Comparison of ENCODE assay signal across 10 cellular contexts in genomic region chr10:71621783-71622526, GRCh38.
DNase-seq lines count a peak whose midpoint lies in the region; ATAC-seq and TF ChIP-seq lines count a peak whose summit lies in the region.
"Had no signal": no experiment of that assay in that cellular context is flagged by ENCODE, and none has a peak within 500 bp of the region (broad histone marks: within the 10 kb centered on the region; RNA-seq: fewer than 3 reads in every experiment).

No MANE protein-coding gene starts in this region.

- peak overlapping the region; percentile 21; the same call in 1 of the 2 replicates for H2AFZ ChIP-seq in GM23338

- TF ChIP-seq CTCF in GM23338 (conservative IDR thresholded peaks at IDR 0.05; ENCODE audit: low read depth in 2 of 2) (no peak), retinal pigment epithelial cell (conservative IDR thresholded peaks at IDR 0.05; ENCODE audit: low read depth, low read length) (no peak)

- H3K9me3 Mint-ChIP-seq in GM23338, result peaks cover 9% of the 10 kb centered on the region
- H3K9me3 Mint-ChIP-seq: naive thymus-derived CD4-positive, alpha-beta T cell had no signal

- intact Hi-C loops in left ventricle myocardium superior (cut with micrococcal nuclease), result no loop called here

- DNase-seq in GM23338 (ENCODE audit: low spot score) (peak; percentile 57), left ventricle myocardium superior (no peak), retinal pigment epithelial cell (ENCODE audit: low read depth) (peak; percentile 81), NCI-H345 treated with DMSO at 0.1 percent for 48 hours (lab: John Stamatoyannopoulos, UW; ENCODE audit: unreplicated experiment) (no peak), SKM-1 treated with dmso at 0.1 percent for 144 hours (lab: John Stamatoyannopoulos, UW; ENCODE audit: unreplicated experiment) (no peak), SW 1271 (lab: John Stamatoyannopoulos, UW) (no peak)
- DNase-seq: naive thymus-derived CD4-positive, alpha-beta T cell had no signal

- H3K27ac ChIP-seq in GM23338 (ENCODE audit: low read depth) (peak overlapping the region; percentile 78), angular gyrus (ENCODE audit: low read depth, low read length) (peak overlapping the region; percentile 87)
- H3K27ac ChIP-seq: Peyer's patch had no signal

- no peaks in the 10 kb centered on the region for H3K79me2 ChIP-seq in GM23338 (replicated peaks; ENCODE audit: insufficient read depth)

- H3K36me3 Mint-ChIP-seq in GM23338 (ENCODE audit: low read depth), result peaks cover 10% of the 10 kb centered on the region
- H3K36me3 Mint-ChIP-seq: naive thymus-derived CD4-positive, alpha-beta T cell had no signal

- H3K4me1 Mint-ChIP-seq in GM23338, result peaks cover 57% of the 10 kb centered on the region

- H4K20me1 ChIP-seq in GM23338 (replicated peaks; ENCODE audit: insufficient read depth), result no peaks in the 10 kb centered on the region

- H3K4me1 ChIP-seq in GM23338 (ENCODE audit: insufficient read depth), result peaks cover 49% of the 10 kb centered on the region

- H3K4me3 ChIP-seq in GM23338 (peak overlapping the region; percentile 9), retinal pigment epithelial cell (ENCODE audit: low read length) (no peak overlapping the region)
- H3K4me3 ChIP-seq: Peyer's patch had no signal

- peak overlapping the region; percentile 65 for H3K4me3 Mint-ChIP-seq in GM23338
- H3K4me3 Mint-ChIP-seq: naive thymus-derived CD4-positive, alpha-beta T cell had no signal

- H3K9me2 ChIP-seq in GM23338 (ENCODE audit: insufficient read depth), result no peaks in the 10 kb centered on the region

- peaks cover 20% of the 10 kb centered on the region for H3F3A ChIP-seq in GM23338 (replicated peaks; ENCODE audit: low read depth)

- H3K27me3 ChIP-seq in GM23338 (ENCODE audit: insufficient read depth), result no peaks in the 10 kb centered on the region
- H3K27me3 ChIP-seq: Peyer's patch had no signal

- ATAC-seq in GM23338 (peak; percentile 38), left ventricle myocardium superior (peak; percentile 75), HG03139 (IDR thresholded peaks at IDR 0.05; ENCODE audit: unreplicated experiment) (no peak)
- ATAC-seq: naive thymus-derived CD4-positive, alpha-beta T cell had no signal

- H3K36me3 ChIP-seq in GM23338 (ENCODE audit: insufficient read depth), result no peaks in the 10 kb centered on the region
- H3K36me3 ChIP-seq: Peyer's patch had no signal

- H3K27ac Mint-ChIP-seq in GM23338, result peak overlapping the region; percentile 98
- H3K27ac Mint-ChIP-seq: naive thymus-derived CD4-positive, alpha-beta T cell had no signal

- H3K4me2 ChIP-seq in GM23338, result peak overlapping the region; percentile 64

- peaks cover 21% of the 10 kb centered on the region for H3K27me3 Mint-ChIP-seq in GM23338 (ENCODE audit: insufficient read depth, low read depth, poor library complexity)

TF ChIP-seq in GM23338, 12 proteins besides CTCF, POLR2A, EP300 and RAD21:
- TF ChIP-seq ZNF331 (CRISPR knock-in tag; IDR thresholded peaks at IDR 0.05; ENCODE audit: low read depth) (no peak), EZH2phosphoT487 (IDR thresholded peaks at IDR 0.05; ENCODE audit: unreplicated experiment) (no peak), CREB1 (CRISPR knock-in tag; IDR thresholded peaks at IDR 0.05; ENCODE audit: low read depth) (no peak), ZNF114 (CRISPR knock-in tag; IDR thresholded peaks at IDR 0.05) (no peak), STAT1 (IDR thresholded peaks at IDR 0.05; ENCODE audit: unreplicated experiment) (no peak), REST (IDR thresholded peaks at IDR 0.05; ENCODE audit: unreplicated experiment) (no peak), NANOG (IDR thresholded peaks at IDR 0.05; ENCODE audit: borderline replicate concordance) (no peak), EZH2 (IDR thresholded peaks at IDR 0.05; ENCODE audit: low read depth, unreplicated experiment) (no peak), JUNB (IDR thresholded peaks at IDR 0.05; ENCODE audit: unreplicated experiment) (no peak), POLR2AphosphoS5 (IDR thresholded peaks at IDR 0.05; ENCODE audit: low read depth) (no peak)
- TF ChIP-seq, protein P1, sequence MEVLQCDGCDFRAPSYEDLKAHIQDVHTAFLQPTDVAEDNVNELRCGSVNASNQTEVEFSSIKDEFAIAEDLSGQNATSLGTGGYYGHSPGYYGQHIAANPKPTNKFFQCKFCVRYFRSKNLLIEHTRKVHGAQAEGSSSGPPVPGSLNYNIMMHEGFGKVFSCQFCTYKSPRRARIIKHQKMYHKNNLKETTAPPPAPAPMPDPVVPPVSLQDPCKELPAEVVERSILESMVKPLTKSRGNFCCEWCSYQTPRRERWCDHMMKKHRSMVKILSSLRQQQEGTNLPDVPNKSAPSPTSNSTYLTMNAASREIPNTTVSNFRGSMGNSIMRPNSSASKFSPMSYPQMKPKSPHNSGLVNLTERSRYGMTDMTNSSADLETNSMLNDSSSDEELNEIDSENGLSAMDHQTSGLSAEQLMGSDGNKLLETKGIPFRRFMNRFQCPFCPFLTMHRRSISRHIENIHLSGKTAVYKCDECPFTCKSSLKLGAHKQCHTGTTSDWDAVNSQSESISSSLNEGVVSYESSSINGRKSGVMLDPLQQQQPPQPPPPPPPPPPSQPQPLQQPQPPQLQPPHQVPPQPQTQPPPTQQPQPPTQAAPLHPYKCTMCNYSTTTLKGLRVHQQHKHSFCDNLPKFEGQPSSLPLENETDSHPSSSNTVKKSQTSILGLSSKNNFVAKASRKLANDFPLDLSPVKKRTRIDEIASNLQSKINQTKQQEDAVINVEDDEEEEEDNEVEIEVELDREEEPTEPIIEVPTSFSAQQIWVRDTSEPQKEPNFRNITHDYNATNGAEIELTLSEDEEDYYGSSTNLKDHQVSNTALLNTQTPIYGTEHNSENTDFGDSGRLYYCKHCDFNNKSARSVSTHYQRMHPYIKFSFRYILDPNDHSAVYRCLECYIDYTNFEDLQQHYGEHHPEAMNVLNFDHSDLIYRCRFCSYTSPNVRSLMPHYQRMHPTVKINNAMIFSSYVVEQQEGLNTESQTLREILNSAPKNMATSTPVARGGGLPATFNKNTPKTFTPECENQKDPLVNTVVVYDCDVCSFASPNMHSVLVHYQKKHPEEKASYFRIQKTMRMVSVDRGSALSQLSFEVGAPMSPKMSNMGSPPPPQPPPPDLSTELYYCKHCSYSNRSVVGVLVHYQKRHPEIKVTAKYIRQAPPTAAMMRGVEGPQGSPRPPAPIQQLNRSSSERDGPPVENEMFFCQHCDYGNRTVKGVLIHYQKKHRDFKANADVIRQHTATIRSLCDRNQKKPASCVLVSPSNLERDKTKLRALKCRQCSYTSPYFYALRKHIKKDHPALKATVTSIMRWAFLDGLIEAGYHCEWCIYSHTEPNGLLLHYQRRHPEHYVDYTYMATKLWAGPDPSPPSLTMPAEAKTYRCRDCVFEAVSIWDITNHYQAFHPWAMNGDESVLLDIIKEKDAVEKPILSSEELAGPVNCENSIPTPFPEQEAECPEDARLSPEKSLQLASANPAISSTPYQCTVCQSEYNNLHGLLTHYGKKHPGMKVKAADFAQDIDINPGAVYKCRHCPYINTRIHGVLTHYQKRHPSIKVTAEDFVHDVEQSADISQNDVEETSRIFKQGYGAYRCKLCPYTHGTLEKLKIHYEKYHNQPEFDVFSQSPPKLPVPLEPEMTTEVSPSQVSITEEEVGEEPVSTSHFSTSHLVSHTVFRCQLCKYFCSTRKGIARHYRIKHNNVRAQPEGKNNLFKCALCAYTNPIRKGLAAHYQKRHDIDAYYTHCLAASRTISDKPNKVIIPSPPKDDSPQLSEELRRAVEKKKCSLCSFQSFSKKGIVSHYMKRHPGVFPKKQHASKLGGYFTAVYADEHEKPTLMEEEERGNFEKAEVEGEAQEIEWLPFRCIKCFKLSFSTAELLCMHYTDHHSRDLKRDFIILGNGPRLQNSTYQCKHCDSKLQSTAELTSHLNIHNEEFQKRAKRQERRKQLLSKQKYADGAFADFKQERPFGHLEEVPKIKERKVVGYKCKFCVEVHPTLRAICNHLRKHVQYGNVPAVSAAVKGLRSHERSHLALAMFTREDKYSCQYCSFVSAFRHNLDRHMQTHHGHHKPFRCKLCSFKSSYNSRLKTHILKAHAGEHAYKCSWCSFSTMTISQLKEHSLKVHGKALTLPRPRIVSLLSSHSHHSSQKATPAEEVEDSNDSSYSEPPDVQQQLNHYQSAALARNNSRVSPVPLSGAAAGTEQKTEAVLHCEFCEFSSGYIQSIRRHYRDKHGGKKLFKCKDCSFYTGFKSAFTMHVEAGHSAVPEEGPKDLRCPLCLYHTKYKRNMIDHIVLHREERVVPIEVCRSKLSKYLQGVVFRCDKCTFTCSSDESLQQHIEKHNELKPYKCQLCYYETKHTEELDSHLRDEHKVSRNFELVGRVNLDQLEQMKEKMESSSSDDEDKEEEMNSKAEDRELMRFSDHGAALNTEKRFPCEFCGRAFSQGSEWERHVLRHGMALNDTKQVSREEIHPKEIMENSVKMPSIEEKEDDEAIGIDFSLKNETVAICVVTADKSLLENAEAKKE (CRISPR knock-in tag; IDR thresholded peaks at IDR 0.05), result no peak

Comparison
In these comparisons a context has a peak if more than half of its experiments do, and no peak if none do; other contexts are left out.
1. DNase-seq: peak in GM23338 (single experiment) and retinal pigment epithelial cell (single experiment); none in left ventricle myocardium superior (single experiment), NCI-H345 treated with DMSO at 0.1 percent for 48 hours (single experiment), SKM-1 treated with dmso at 0.1 percent for 144 hours (single experiment) and SW 1271 (0 of 2).